In the genomic region with DNA sequence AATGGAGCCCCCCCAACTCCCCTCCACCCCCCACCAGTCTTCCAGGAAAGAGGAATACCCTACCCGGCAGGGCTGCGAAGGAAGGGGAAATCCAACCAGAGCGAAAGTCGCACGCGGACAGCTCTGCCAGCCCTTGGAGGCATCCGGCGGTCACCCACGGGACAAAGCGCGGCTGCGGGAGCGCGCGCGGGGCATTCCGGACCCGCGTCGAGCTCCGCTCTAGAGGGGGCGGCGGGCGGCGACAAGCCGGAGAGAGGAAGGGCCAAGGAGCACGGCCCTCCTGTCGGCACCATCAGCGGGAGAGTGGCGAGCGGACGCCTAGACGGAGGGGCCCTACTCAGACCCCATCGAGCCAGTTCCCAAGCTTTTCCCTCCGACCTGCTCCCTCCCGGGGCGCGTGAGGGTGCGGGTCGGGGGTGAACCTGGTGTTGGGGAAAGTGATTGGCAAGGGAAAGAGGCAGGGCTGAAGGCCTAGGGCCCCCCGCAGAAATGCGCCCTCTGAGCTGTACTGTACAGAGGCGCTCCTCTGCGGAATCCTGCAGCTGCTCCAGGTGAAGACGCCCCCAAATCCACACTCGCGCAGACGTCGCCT, we compare ENCODE assay signal across 8 cellular contexts. TPM values are rescaled to one million over a fixed set of nuclear protein-coding genes. Genes with fewer than 3 reads are reported as not detected.
DNase-seq lines count a peak whose midpoint lies in the region; ATAC-seq and TF ChIP-seq lines count a peak whose summit lies in the region.

No MANE protein-coding gene starts in this region.

- H2AFZ ChIP-seq in SU-DHL-6 (ENCODE audit: low read depth, low read length, severe bottlenecking) (no peak overlapping the region), neural progenitor cell (replicated peaks) (peak overlapping the region; percentile 89)

- H3K27ac Mint-ChIP-seq in neural progenitor cell, result no peak overlapping the region

- H3K9ac ChIP-seq in SU-DHL-6 (ENCODE audit: low read length) (no peak overlapping the region), neural progenitor cell (no peak overlapping the region)

- no peaks in the 10 kb centered on the region for H3K36me3 Mint-ChIP-seq in neural progenitor cell

- H3K4me2 ChIP-seq in SU-DHL-6 (ENCODE audit: low read depth, low read length, poor library complexity, severe bottlenecking) (peak overlapping the region; percentile 40), neural progenitor cell (peak overlapping the region; percentile 97)

- H3K4me1 ChIP-seq in neural progenitor cell, result peaks cover 3% of the 10 kb centered on the region

- no peaks in the 10 kb centered on the region for H3K36me3 ChIP-seq in H7 (replicated peaks; ENCODE audit: control insufficient read depth, insufficient read depth, low read length)
- no peaks in the 10 kb centered on the region for H3K36me3 ChIP-seq in SU-DHL-6 (ENCODE audit: low read length)
- no peaks in the 10 kb centered on the region for H3K36me3 ChIP-seq in neural progenitor cell

- H4K20me1 ChIP-seq in SU-DHL-6 (ENCODE audit: low read depth, low read length), result no peaks in the 10 kb centered on the region
- peaks cover 8% of the 10 kb centered on the region for H4K20me1 ChIP-seq in neural progenitor cell (ENCODE audit: low read depth)

- H3K4me1 Mint-ChIP-seq in neural progenitor cell, result peaks cover 39% of the 10 kb centered on the region

- no peaks in the 10 kb centered on the region for H3K9me2 ChIP-seq in SU-DHL-6 (replicated peaks; ENCODE audit: insufficient read depth, low read length)

- no peaks in the 10 kb centered on the region for H3K79me2 ChIP-seq in SU-DHL-6 (ENCODE audit: insufficient read depth, low read length)
- H3K79me2 ChIP-seq in neural progenitor cell (ENCODE audit: low read depth), result no peaks in the 10 kb centered on the region

- peaks cover 59% of the 10 kb centered on the region for H3K27me3 Mint-ChIP-seq in neural progenitor cell (ENCODE audit: insufficient read depth, low read depth)

- H3K9me3 Mint-ChIP-seq in neural progenitor cell, result no peaks in the 10 kb centered on the region

- no peaks in the 10 kb centered on the region for H3F3A ChIP-seq in SU-DHL-6 (ENCODE audit: insufficient read depth)
- H3F3A ChIP-seq in neural progenitor cell (ENCODE audit: low read depth), result no peaks in the 10 kb centered on the region

- TF ChIP-seq CTCF in SU-DHL-6 (IDR thresholded peaks at IDR 0.05; ENCODE audit: insufficient read depth, low read length, poor library complexity, severe bottlenecking) (no peak), epithelial cell of proximal tubule (conservative IDR thresholded peaks at IDR 0.05; ENCODE audit: low read depth, low read length) (no peak), neural progenitor cell (IDR thresholded peaks at IDR 0.05) (no peak)

- H3K4me3 Mint-ChIP-seq in neural progenitor cell, result peak overlapping the region; percentile 52

- H3K27me3 ChIP-seq in H7 (ENCODE audit: control insufficient read depth, insufficient read depth, low read length) (peaks cover 76% of the 10 kb centered on the region), SU-DHL-6 (ENCODE audit: low read length) (no peaks in the 10 kb centered on the region; the same call in 1 of the 2 replicates), neural progenitor cell (peaks cover 97% of the 10 kb centered on the region)

- H3K9me3 ChIP-seq in SU-DHL-6 (ENCODE audit: insufficient read depth, low read length) (no peaks in the 10 kb centered on the region), neural progenitor cell (ENCODE audit: low read depth) (no peaks in the 10 kb centered on the region)

- H3K27ac ChIP-seq in SU-DHL-6 (ENCODE audit: low read depth, low read length) (no peak overlapping the region), neural progenitor cell (no peak overlapping the region)

- ATAC-seq in HG03139 (IDR thresholded peaks at IDR 0.05; ENCODE audit: unreplicated experiment), result no peak

- DNase-seq in H7, result no peak
- no peak for DNase-seq in epithelial cell of proximal tubule (ENCODE audit: low read depth)
- peak; percentile 45 for DNase-seq in neural progenitor cell (ENCODE audit: low spot score)
- no peak for DNase-seq in DMS79 treated with DMSO at 0.1 percent for 48 hours (lab: John Stamatoyannopoulos, UW)
- no peak for DNase-seq in epidermal melanocyte (ENCODE audit: insufficient read length, low spot score)

- H3K4me3 ChIP-seq in GM08714 (ENCODE audit: low read length) (peak overlapping the region; percentile 66; the same call in 1 of the 2 replicates), H7 (ENCODE audit: insufficient read depth, low read depth, low read length) (peak overlapping the region; percentile 69), SU-DHL-6 (ENCODE audit: insufficient read depth, low read length, poor library complexity, severe bottlenecking) (peak overlapping the region; percentile 15), epithelial cell of proximal tubule (ENCODE audit: low read depth, low read length) (peak overlapping the region; percentile 56), neural progenitor cell (peak overlapping the region; percentile 63)

RNA-seq across cellular contexts. Expression of a gene that starts 0.4 kb away (rescaled TPM):
- 0.24 and 0.70 TPM in 2 replicates for total RNA-seq in H7 (2014; rRNA removed; shearing (Covaris generic))
- total RNA-seq in epithelial cell of proximal tubule (3.5 and 4.7 TPM in 2 replicates), neural progenitor cell (ENCODE audit: low replicate concordance) (0.19 and 0.43 TPM in 2 replicates)

RNA-seq across cellular contexts. Expression of a gene that starts 36.6 kb away (rescaled TPM):
- total RNA-seq in H7 (2014; rRNA removed; shearing (Covaris generic)), result 5.8 and 9.4 TPM in 2 replicates
- 15.6 and 22.3 TPM in 2 replicates for total RNA-seq in epithelial cell of proximal tubule
- total RNA-seq in neural progenitor cell (ENCODE audit: low replicate concordance), result 0.26 and 2.7 TPM in 2 replicates

Comparison
In these comparisons a context has a peak if more than half of its experiments do, and no peak if none do; other contexts are left out.
1. H3K4me3 ChIP-seq: peak in every context shown above with its lines; median percentile 69 in H7; 66 in GM08714; 63 in neural progenitor cell; 56 in epithelial cell of proximal tubule; 15 in SU-DHL-6.